Comparison of ENCODE assay signal across 1 cellular context in genomic region chr19:51607920-51608562, GRCh38.
TF ChIP-seq lines count a peak whose summit lies in the region.

No MANE protein-coding gene starts in this region.

TF ChIP-seq in WTC11, 78 proteins besides CTCF, POLR2A, EP300 and RAD21 (continued from another document):
- TF ChIP-seq ZSCAN18 (CRISPR knock-in tag; IDR thresholded peaks at IDR 0.05), result no peak
- no peak for TF ChIP-seq JAZF1 (CRISPR knock-in tag; IDR thresholded peaks at IDR 0.05)
- no peak for TF ChIP-seq AFF4 (CRISPR knock-in tag; IDR thresholded peaks at IDR 0.05; ENCODE audit: borderline replicate concordance)
- TF ChIP-seq, protein P1, sequence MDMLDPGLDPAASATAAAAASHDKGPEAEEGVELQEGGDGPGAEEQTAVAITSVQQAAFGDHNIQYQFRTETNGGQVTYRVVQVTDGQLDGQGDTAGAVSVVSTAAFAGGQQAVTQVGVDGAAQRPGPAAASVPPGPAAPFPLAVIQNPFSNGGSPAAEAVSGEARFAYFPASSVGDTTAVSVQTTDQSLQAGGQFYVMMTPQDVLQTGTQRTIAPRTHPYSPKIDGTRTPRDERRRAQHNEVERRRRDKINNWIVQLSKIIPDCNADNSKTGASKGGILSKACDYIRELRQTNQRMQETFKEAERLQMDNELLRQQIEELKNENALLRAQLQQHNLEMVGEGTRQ (CRISPR knock-in tag; IDR thresholded peaks at IDR 0.05), result no peak
- TF ChIP-seq SOX15 (CRISPR knock-in tag; IDR thresholded peaks at IDR 0.05), result no peak
- TF ChIP-seq RELA (CRISPR knock-in tag; IDR thresholded peaks at IDR 0.05; ENCODE audit: borderline replicate concordance), result no peak
- TF ChIP-seq GRHL2 (CRISPR knock-in tag; IDR thresholded peaks at IDR 0.05; ENCODE audit: insufficient replicate concordance, severe bottlenecking), result no peak
- peak; percentile 91 for TF ChIP-seq ZNF219 (CRISPR knock-in tag; IDR thresholded peaks at IDR 0.05; ENCODE audit: borderline replicate concordance)
- TF ChIP-seq TCF7 (CRISPR knock-in tag; IDR thresholded peaks at IDR 0.05; ENCODE audit: low read depth), result no peak; the same call in 1 of the 2 replicates
- TF ChIP-seq ZNF121 (CRISPR knock-in tag; IDR thresholded peaks at IDR 0.05), result peak; percentile 41; the same call in 1 of the 2 replicates
- no peak for TF ChIP-seq ATF2 (CRISPR knock-in tag; IDR thresholded peaks at IDR 0.05; ENCODE audit: borderline replicate concordance, low read depth)
- TF ChIP-seq ZBTB21 (CRISPR knock-in tag; IDR thresholded peaks at IDR 0.05; ENCODE audit: borderline replicate concordance), result peak; percentile 40; the same call in 1 of the 2 replicates
- peak; percentile 95 for TF ChIP-seq FOXP1 (CRISPR knock-in tag; IDR thresholded peaks at IDR 0.05; ENCODE audit: borderline replicate concordance)
- no peak for TF ChIP-seq CBFB (CRISPR knock-in tag; IDR thresholded peaks at IDR 0.05; ENCODE audit: low read depth)
- TF ChIP-seq TEAD1 (CRISPR knock-in tag; IDR thresholded peaks at IDR 0.05), result peak; percentile 97
- peak; percentile 79; the same call in 1 of the 2 replicates for TF ChIP-seq ESRRA (CRISPR knock-in tag; IDR thresholded peaks at IDR 0.05; ENCODE audit: borderline replicate concordance)
- TF ChIP-seq FOXK1 (CRISPR knock-in tag; IDR thresholded peaks at IDR 0.05), result peak; percentile 91
- TF ChIP-seq ZNF138 (CRISPR knock-in tag; conservative IDR thresholded peaks at IDR 0.05), result no peak
- TF ChIP-seq HMGXB4 (CRISPR knock-in tag; IDR thresholded peaks at IDR 0.05), result peak; percentile 75; the same call in 1 of the 2 replicates
- TF ChIP-seq, protein P2, sequence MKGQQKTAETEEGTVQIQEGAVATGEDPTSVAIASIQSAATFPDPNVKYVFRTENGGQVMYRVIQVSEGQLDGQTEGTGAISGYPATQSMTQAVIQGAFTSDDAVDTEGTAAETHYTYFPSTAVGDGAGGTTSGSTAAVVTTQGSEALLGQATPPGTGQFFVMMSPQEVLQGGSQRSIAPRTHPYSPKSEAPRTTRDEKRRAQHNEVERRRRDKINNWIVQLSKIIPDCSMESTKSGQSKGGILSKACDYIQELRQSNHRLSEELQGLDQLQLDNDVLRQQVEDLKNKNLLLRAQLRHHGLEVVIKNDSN (CRISPR knock-in tag; IDR thresholded peaks at IDR 0.05), result peak; percentile 77; the same call in 1 of the 2 replicates
- peak; percentile 86; the same call in 1 of the 2 replicates for TF ChIP-seq ATF1 (CRISPR knock-in tag; IDR thresholded peaks at IDR 0.05)
- TF ChIP-seq, protein P3, sequence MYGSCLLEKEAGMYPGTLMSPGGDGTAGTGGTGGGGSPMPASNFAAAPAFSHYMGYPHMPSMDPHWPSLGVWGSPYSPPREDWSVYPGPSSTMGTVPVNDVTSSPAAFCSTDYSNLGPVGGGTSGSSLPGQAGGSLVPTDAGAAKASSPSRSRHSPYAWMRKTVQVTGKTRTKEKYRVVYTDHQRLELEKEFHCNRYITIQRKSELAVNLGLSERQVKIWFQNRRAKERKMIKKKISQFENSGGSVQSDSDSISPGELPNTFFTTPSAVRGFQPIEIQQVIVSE (CRISPR knock-in tag; IDR thresholded peaks at IDR 0.05; ENCODE audit: borderline replicate concordance), result no peak
- TF ChIP-seq E2F4 (CRISPR knock-in tag; IDR thresholded peaks at IDR 0.05; ENCODE audit: borderline replicate concordance, low read depth), result peak; percentile 60
- no peak for TF ChIP-seq GTF2I (CRISPR knock-in tag; conservative IDR thresholded peaks at IDR 0.05)
- no peak for TF ChIP-seq RORB (CRISPR knock-in tag; IDR thresholded peaks at IDR 0.05)
- TF ChIP-seq ZNF232 (CRISPR knock-in tag; IDR thresholded peaks at IDR 0.05), result peak; percentile 98
- no peak for TF ChIP-seq ZNF263 (CRISPR knock-in tag; IDR thresholded peaks at IDR 0.05; ENCODE audit: low read depth)
- TF ChIP-seq, protein P4, sequence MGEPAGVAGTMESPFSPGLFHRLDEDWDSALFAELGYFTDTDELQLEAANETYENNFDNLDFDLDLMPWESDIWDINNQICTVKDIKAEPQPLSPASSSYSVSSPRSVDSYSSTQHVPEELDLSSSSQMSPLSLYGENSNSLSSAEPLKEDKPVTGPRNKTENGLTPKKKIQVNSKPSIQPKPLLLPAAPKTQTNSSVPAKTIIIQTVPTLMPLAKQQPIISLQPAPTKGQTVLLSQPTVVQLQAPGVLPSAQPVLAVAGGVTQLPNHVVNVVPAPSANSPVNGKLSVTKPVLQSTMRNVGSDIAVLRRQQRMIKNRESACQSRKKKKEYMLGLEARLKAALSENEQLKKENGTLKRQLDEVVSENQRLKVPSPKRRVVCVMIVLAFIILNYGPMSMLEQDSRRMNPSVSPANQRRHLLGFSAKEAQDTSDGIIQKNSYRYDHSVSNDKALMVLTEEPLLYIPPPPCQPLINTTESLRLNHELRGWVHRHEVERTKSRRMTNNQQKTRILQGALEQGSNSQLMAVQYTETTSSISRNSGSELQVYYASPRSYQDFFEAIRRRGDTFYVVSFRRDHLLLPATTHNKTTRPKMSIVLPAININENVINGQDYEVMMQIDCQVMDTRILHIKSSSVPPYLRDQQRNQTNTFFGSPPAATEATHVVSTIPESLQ (CRISPR knock-in tag; IDR thresholded peaks at IDR 0.05), result no peak
- TF ChIP-seq, protein P5, sequence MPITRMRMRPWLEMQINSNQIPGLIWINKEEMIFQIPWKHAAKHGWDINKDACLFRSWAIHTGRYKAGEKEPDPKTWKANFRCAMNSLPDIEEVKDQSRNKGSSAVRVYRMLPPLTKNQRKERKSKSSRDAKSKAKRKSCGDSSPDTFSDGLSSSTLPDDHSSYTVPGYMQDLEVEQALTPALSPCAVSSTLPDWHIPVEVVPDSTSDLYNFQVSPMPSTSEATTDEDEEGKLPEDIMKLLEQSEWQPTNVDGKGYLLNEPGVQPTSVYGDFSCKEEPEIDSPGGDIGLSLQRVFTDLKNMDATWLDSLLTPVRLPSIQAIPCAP (CRISPR knock-in tag; IDR thresholded peaks at IDR 0.05), result peak; percentile 88
- TF ChIP-seq ZNF671 (CRISPR knock-in tag; IDR thresholded peaks at IDR 0.05), result no peak
- TF ChIP-seq ZNF317 (CRISPR knock-in tag; IDR thresholded peaks at IDR 0.05; ENCODE audit: borderline replicate concordance, low read depth), result 0 out of 2 replicates have a peak, but pooled peaks have one; percentile 54
- peak; percentile 85; the same call in 1 of the 2 replicates for TF ChIP-seq MYBL2 (CRISPR knock-in tag; IDR thresholded peaks at IDR 0.05)
- TF ChIP-seq JUN (CRISPR knock-in tag; IDR thresholded peaks at IDR 0.05), result peak; percentile 92; the same call in 1 of the 2 replicates
- TF ChIP-seq, protein P6, sequence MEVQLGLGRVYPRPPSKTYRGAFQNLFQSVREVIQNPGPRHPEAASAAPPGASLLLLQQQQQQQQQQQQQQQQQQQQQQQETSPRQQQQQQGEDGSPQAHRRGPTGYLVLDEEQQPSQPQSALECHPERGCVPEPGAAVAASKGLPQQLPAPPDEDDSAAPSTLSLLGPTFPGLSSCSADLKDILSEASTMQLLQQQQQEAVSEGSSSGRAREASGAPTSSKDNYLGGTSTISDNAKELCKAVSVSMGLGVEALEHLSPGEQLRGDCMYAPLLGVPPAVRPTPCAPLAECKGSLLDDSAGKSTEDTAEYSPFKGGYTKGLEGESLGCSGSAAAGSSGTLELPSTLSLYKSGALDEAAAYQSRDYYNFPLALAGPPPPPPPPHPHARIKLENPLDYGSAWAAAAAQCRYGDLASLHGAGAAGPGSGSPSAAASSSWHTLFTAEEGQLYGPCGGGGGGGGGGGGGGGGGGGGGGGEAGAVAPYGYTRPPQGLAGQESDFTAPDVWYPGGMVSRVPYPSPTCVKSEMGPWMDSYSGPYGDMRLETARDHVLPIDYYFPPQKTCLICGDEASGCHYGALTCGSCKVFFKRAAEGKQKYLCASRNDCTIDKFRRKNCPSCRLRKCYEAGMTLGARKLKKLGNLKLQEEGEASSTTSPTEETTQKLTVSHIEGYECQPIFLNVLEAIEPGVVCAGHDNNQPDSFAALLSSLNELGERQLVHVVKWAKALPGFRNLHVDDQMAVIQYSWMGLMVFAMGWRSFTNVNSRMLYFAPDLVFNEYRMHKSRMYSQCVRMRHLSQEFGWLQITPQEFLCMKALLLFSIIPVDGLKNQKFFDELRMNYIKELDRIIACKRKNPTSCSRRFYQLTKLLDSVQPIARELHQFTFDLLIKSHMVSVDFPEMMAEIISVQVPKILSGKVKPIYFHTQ (CRISPR knock-in tag; IDR thresholded peaks at IDR 0.05), result no peak
- peak; percentile 92; the same call in 1 of the 2 replicates for TF ChIP-seq NFE2L1 (CRISPR knock-in tag; IDR thresholded peaks at IDR 0.05)
